16 cellular contexts compared by ENCODE assay signal in genomic region chr5:67303356-67303755, GRCh38.
DNase-seq lines count a peak whose midpoint lies in the region; ATAC-seq, FAIRE-seq and TF ChIP-seq lines count a peak whose summit lies in the region.
"Had no signal": no experiment of that assay in that cellular context is flagged by ENCODE, and none has a peak within 500 bp of the region (broad histone marks: within the 10 kb centered on the region; RNA-seq: fewer than 3 reads in every experiment).

No MANE protein-coding gene starts in this region.

- no peaks in the 10 kb centered on the region for H3K9me3 Mint-ChIP-seq in T-helper 2 cell treated with Interferon-gamma antibody and Interleukin-4, amounts not matched to agents 5 μg/mL and 100 μg/mL, for 36 hours
- H3K9me3 Mint-ChIP-seq: activated T-helper 1 cell treated with anti-CD3 and anti-CD28 coated beads, Interleukin-12 subunit alpha, Interleukin-12 subunit beta, Interleukin-2, Interleukin-4 antibody, amounts not matched to agents 30 ng/mL and 10 ng/mL and 1 ng/mL, durations not matched to agents 14 hours and 24 hours and 36 hours; CD4-positive, alpha-beta T cell; natural killer cell treated with Interleukin-12 subunit alpha and Interleukin-12 subunit beta and Interleukin-15 and Interleukin-18, amount 100 ng/mL, for 72 hours; stimulated activated naive CD8-positive, alpha-beta T cell treated with anti-CD3 and anti-CD28 coated beads, Interleukin-15, Interleukin-2, amounts not matched to agents 100 ng/mL and 50 ng/mL, for 24 hours had no signal

- no peak for TF ChIP-seq POLR2A in esophagus squamous epithelium (IDR thresholded peaks at IDR 0.05)
- TF ChIP-seq POLR2A in stomach (IDR thresholded peaks at IDR 0.05): no peak

- H3K4me3 Mint-ChIP-seq in T-helper 2 cell treated with Interferon-gamma antibody and Interleukin-4, amounts not matched to agents 5 μg/mL and 100 μg/mL, for 36 hours: no peak overlapping the region
- H3K4me3 Mint-ChIP-seq: activated T-helper 1 cell treated with anti-CD3 and anti-CD28 coated beads, Interleukin-12 subunit alpha, Interleukin-12 subunit beta, Interleukin-2, Interleukin-4 antibody, amounts not matched to agents 30 ng/mL and 10 ng/mL and 1 ng/mL, durations not matched to agents 14 hours and 24 hours and 36 hours; CD4-positive, alpha-beta T cell; natural killer cell treated with Interleukin-12 subunit alpha and Interleukin-12 subunit beta and Interleukin-15 and Interleukin-18, amount 100 ng/mL, for 72 hours; stimulated activated naive CD8-positive, alpha-beta T cell treated with anti-CD3 and anti-CD28 coated beads, Interleukin-15, Interleukin-2, amounts not matched to agents 100 ng/mL and 50 ng/mL, for 24 hours had no signal

- H3K4me1 ChIP-seq in esophagus squamous epithelium (peaks cover 16 to 52% (median 36%) of the 10 kb centered on the region in 3 donors), stomach (peaks cover 0 to 43% (median 17%) of the 10 kb centered on the region in 4 donors)

- TF ChIP-seq CTCF in HFF-Myc (IDR thresholded peaks at IDR 0.05; ENCODE audit: low read depth, low read length, missing control alignments) (no peak), RWPE1 (conservative IDR thresholded peaks at IDR 0.05; ENCODE audit: low read depth) (no peak), esophagus squamous epithelium (IDR thresholded peaks at IDR 0.05) (no peak), stomach (IDR thresholded peaks at IDR 0.05) (no peak)

- FAIRE-seq in HTR-8/SVneo (lab: Jason Lieb, UNC): no peak
- FAIRE-seq: H1 had no signal

- H3K36me3 ChIP-seq in esophagus squamous epithelium: no peaks in the 10 kb centered on the region
- H3K36me3 ChIP-seq in stomach: no peaks in the 10 kb centered on the region
- H3K36me3 ChIP-seq: left lung had no signal

- 56 to 65% methylated on average over 2 to 3 of the region's 3 CpGs for WGBS in esophagus squamous epithelium, 2 donors
- WGBS in stomach, 5 donors: 79 to 92% (median 88%) methylated on average over 3 of the region's 3 CpGs

- H3K27me3 ChIP-seq in esophagus squamous epithelium: no peaks in the 10 kb centered on the region
- H3K27me3 ChIP-seq in stomach: no peaks in the 10 kb centered on the region
- H3K27me3 ChIP-seq: left lung had no signal

- ATAC-seq in GM18517 (IDR thresholded peaks at IDR 0.05; ENCODE audit: unreplicated experiment): no peak
- ATAC-seq: left lung; natural killer cell treated with Interleukin-12 subunit alpha and Interleukin-12 subunit beta and Interleukin-15 and Interleukin-18, amount 100 ng/mL, for 72 hours had no signal

- TF ChIP-seq EP300 in stomach (IDR thresholded peaks at IDR 0.05): no peak

- H3K27me3 Mint-ChIP-seq in T-helper 2 cell treated with Interferon-gamma antibody and Interleukin-4, amounts not matched to agents 5 μg/mL and 100 μg/mL, for 36 hours (ENCODE audit: low read depth): no peaks in the 10 kb centered on the region

- H3K9me3 ChIP-seq in esophagus squamous epithelium (no peaks in the 10 kb centered on the region), stomach (no peaks in the 10 kb centered on the region)
- H3K9me3 ChIP-seq: left lung had no signal

- CTCF ChIA-PET in RWPE1 (lab: Yijun Ruan, JAX): interaction anchor here (0.7 kb wide), 1 partner anchor 173 kb away, joined by 3 read pairs; no protein-coding TSS in a partner anchor

- no peaks in the 10 kb centered on the region for H3K36me3 Mint-ChIP-seq in T-helper 2 cell treated with Interferon-gamma antibody and Interleukin-4, amounts not matched to agents 5 μg/mL and 100 μg/mL, for 36 hours (ENCODE audit: low read depth)
- H3K36me3 Mint-ChIP-seq: natural killer cell treated with Interleukin-12 subunit alpha and Interleukin-12 subunit beta and Interleukin-15 and Interleukin-18, amount 100 ng/mL, for 72 hours had no signal

- H3K4me3 ChIP-seq in HFF-Myc (replicated peaks; ENCODE audit: low read depth, low read length) (no peak overlapping the region), esophagus squamous epithelium (no peak overlapping the region), stomach (no peak overlapping the region)
- H3K4me3 ChIP-seq: left lung had no signal

- H3K27ac ChIP-seq in RWPE1 (peak overlapping the region; percentile 66), esophagus squamous epithelium (peak overlapping the region in 3 of 4 donors; percentile 64 to 89 (median 86)), stomach (peak overlapping the region in 3 of 5 donors; percentile 25 to 80 (median 64))
- H3K27ac ChIP-seq: left lung had no signal

- peak; percentile 73 for DNase-seq in HFF-Myc (ENCODE audit: extremely low read depth, low read depth)
- peak; percentile 27 for DNase-seq in RWPE1 (ENCODE audit: low spot score)
- DNase-seq in esophagus squamous epithelium (lab: John Stamatoyannopoulos, UW): no peak
- no peak for DNase-seq in stomach
- DNase-seq in activated gamma-delta T cell (lab: John Stamatoyannopoulos, UW): no peak
- DNase-seq in T-helper 2 cell treated with Interferon-gamma antibody and Interleukin-4, amounts not matched to agents 5 μg/mL and 100 μg/mL, for 36 hours (ENCODE audit: low spot score): no peak
- DNase-seq in HTR-8/SVneo (ENCODE audit: insufficient read length, low spot score): no peak
- DNase-seq: activated CD4-positive, alpha-beta T cell treated with anti-CD3 and anti-CD28 coated beads for 48 hours; CD4-positive, alpha-beta T cell; effector CD8-positive, alpha-beta T cell; left lung had no signal

- intact Hi-C loops in esophagus squamous epithelium (cut with DNase I) (no loop called here), stomach (cut with DNase I; ENCODE audit: low total_unique reads) (no loop called here)

- no peak overlapping the region for H3K27ac Mint-ChIP-seq in T-helper 2 cell treated with Interferon-gamma antibody and Interleukin-4, amounts not matched to agents 5 μg/mL and 100 μg/mL, for 36 hours
- H3K27ac Mint-ChIP-seq: activated T-helper 1 cell treated with anti-CD3 and anti-CD28 coated beads, Interleukin-12 subunit alpha, Interleukin-12 subunit beta, Interleukin-2, Interleukin-4 antibody, amounts not matched to agents 30 ng/mL and 10 ng/mL and 1 ng/mL, durations not matched to agents 14 hours and 24 hours and 36 hours; CD4-positive, alpha-beta T cell; natural killer cell treated with Interleukin-12 subunit alpha and Interleukin-12 subunit beta and Interleukin-15 and Interleukin-18, amount 100 ng/mL, for 72 hours; stimulated activated naive CD8-positive, alpha-beta T cell treated with anti-CD3 and anti-CD28 coated beads, Interleukin-15, Interleukin-2, amounts not matched to agents 100 ng/mL and 50 ng/mL, for 24 hours had no signal

- peaks cover 12% of the 10 kb centered on the region for H3K4me1 Mint-ChIP-seq in T-helper 2 cell treated with Interferon-gamma antibody and Interleukin-4, amounts not matched to agents 5 μg/mL and 100 μg/mL, for 36 hours (ENCODE audit: low read depth)

- POLR2A ChIA-PET in RWPE1 (lab: Yijun Ruan, JAX; ENCODE audit: low non-redundant PET): no interaction called here

Comparison
In these comparisons a context has a peak if more than half of its experiments do, and no peak if none do; other contexts are left out.
1. DNase-seq: peak in HFF-Myc (single experiment) and RWPE1 (single experiment); none in esophagus squamous epithelium (single experiment), stomach (single experiment), activated gamma-delta T cell (single experiment), T-helper 2 cell treated with Interferon-gamma antibody and Interleukin-4, amounts not matched to agents 5 μg/mL and 100 μg/mL, for 36 hours (single experiment) and HTR-8/SVneo (single experiment).
2. Peak in every context shown above with its lines, with median percentiles within 50 percentile points of each other: H3K27ac ChIP-seq.